13 cellular contexts compared by ENCODE assay signal in the genomic region with DNA sequence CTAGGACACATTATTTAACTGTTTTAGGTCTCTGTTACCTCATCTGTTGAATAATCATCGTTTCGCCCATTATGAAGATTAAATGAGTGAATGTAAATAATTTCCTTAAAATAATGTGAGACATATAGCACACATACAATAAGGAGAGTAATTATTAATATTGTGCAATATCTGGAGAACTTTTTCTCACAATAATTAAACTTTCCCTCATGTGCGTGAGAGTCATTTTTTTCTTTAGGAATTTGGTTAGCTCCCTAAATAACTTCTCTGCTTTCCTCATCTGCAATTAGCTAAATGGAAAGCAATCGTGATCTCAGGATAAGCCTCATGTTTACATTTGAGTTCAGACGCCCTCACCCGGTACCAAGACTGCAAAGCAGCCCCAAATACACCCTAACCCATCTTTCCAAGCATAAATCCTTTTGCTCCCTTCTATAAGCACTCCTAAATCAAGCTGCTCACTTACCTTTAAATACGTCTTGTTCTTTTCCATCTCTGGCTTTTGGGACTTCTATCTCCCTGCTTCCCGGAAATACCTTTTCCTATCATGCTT.
DNase-seq lines count a peak whose midpoint lies in the region; TF ChIP-seq lines count a peak whose summit lies in the region.
"Had no signal": no experiment of that assay in that cellular context is flagged by ENCODE, and none has a peak within 500 bp of the region (broad histone marks: within the 10 kb centered on the region; RNA-seq: fewer than 3 reads in every experiment).

No MANE protein-coding gene starts in this region.

- no peak overlapping the region for H3K27ac Mint-ChIP-seq in neural progenitor cell
- no peak overlapping the region for H3K27ac Mint-ChIP-seq in activated CD4-positive, alpha-beta T cell treated with anti-CD3 and anti-CD28 coated beads, Interleukin-2, amount 10 ng/mL, durations not matched to agents 7 days and 5 days
- H3K27ac Mint-ChIP-seq in CD4-positive, alpha-beta memory T cell: no peak overlapping the region
- H3K27ac Mint-ChIP-seq: activated CD8-positive, alpha-beta T cell treated with anti-CD3 and anti-CD28 coated beads, Interleukin-2, amount 10 ng/mL, durations not matched to agents 7 days and 5 days had no signal

- no TSS peak for BruUV-seq in mammary epithelial cell (replicated peaks; lab: Mats Ljungman, UMichigan)

- H3K36me3 Mint-ChIP-seq in neural progenitor cell: no peaks in the 10 kb centered on the region
- no peaks in the 10 kb centered on the region for H3K36me3 Mint-ChIP-seq in activated CD4-positive, alpha-beta T cell treated with anti-CD3 and anti-CD28 coated beads, Interleukin-2, amount 10 ng/mL, durations not matched to agents 7 days and 5 days (ENCODE audit: low read depth)
- no peaks in the 10 kb centered on the region for H3K36me3 Mint-ChIP-seq in CD4-positive, alpha-beta memory T cell

- peak overlapping the region; percentile 9 for H2AFZ ChIP-seq in mammary epithelial cell (ENCODE audit: low read depth, low read length)
- H2AFZ ChIP-seq in neural progenitor cell (replicated peaks): no peak overlapping the region

- no peak overlapping the region for H3K4me3 ChIP-seq in mammary epithelial cell (replicated peaks in 1 of 3; ENCODE audit: insufficient read depth in 1 of 3, low read depth in 2 of 3, low read length in 3 of 3)
- H3K4me3 ChIP-seq in neural progenitor cell: no peak overlapping the region
- no peak overlapping the region for H3K4me3 ChIP-seq in CD4-positive, alpha-beta memory T cell (ENCODE audit: low read length in 2 of 2)
- H3K4me3 ChIP-seq: Peyer's patch, tibial artery had no signal

- H3K9me3 ChIP-seq in mammary epithelial cell (replicated peaks; ENCODE audit: insufficient read depth, low read length) (no peaks in the 10 kb centered on the region), neural progenitor cell (ENCODE audit: low read depth) (no peaks in the 10 kb centered on the region)
- H3K9me3 ChIP-seq in CD4-positive, alpha-beta memory T cell (ENCODE audit: control insufficient read depth in 1 of 2, low read length in 2 of 2): no peaks in the 10 kb centered on the region
- H3K9me3 ChIP-seq: Caco-2, Peyer's patch, tibial artery had no signal

- H3K27ac ChIP-seq in mammary epithelial cell (ENCODE audit: insufficient read depth, low read depth, low read length) (no peak overlapping the region), neural progenitor cell (no peak overlapping the region)
- no peak overlapping the region for H3K27ac ChIP-seq in CD4-positive, alpha-beta memory T cell (ENCODE audit: low read depth, low read length)
- H3K27ac ChIP-seq: Peyer's patch, tibial artery had no signal

- no peak overlapping the region for H3K9ac ChIP-seq in mammary epithelial cell (ENCODE audit: insufficient read depth, low read length)
- H3K9ac ChIP-seq in neural progenitor cell: no peak overlapping the region

- CTCF ChIA-PET in mammary epithelial cell (lab: Charles Lee; ENCODE audit: low non-redundant PET): no interaction called here
- CTCF ChIA-PET in activated CD4-positive, alpha-beta T cell treated with anti-CD3 and anti-CD28 coated beads, Interleukin-2, amount 10 ng/mL, durations not matched to agents 7 days and 5 days (lab: Charles Lee): no interaction called here
- CTCF ChIA-PET in CD4-positive, alpha-beta memory T cell (lab: Charles Lee; ENCODE audit: partially characterized antibody): interaction anchor here (1.3 kb wide), 1 partner anchor 11 kb away, joined by 4 read pairs; no protein-coding TSS in a partner anchor

- H3K27me3 ChIP-seq in mammary epithelial cell (ENCODE audit: insufficient read depth, low read length): no peaks in the 10 kb centered on the region
- no peaks in the 10 kb centered on the region for H3K27me3 ChIP-seq in neural progenitor cell
- peaks cover 4% of the 10 kb centered on the region for H3K27me3 ChIP-seq in CD4-positive, alpha-beta memory T cell (ENCODE audit: insufficient read depth, low read length)
- H3K27me3 ChIP-seq: Peyer's patch, tibial artery had no signal

- H3K79me2 ChIP-seq in mammary epithelial cell (ENCODE audit: insufficient read depth, low read length): no peaks in the 10 kb centered on the region
- no peaks in the 10 kb centered on the region for H3K79me2 ChIP-seq in neural progenitor cell (ENCODE audit: low read depth)

- H3K27me3 Mint-ChIP-seq in neural progenitor cell (ENCODE audit: insufficient read depth, low read depth): no peaks in the 10 kb centered on the region
- H3K27me3 Mint-ChIP-seq in activated CD4-positive, alpha-beta T cell treated with anti-CD3 and anti-CD28 coated beads, Interleukin-2, amount 10 ng/mL, durations not matched to agents 7 days and 5 days: peaks cover 25% of the 10 kb centered on the region
- H3K27me3 Mint-ChIP-seq in CD4-positive, alpha-beta memory T cell: peaks cover 10 to 15% of the 10 kb centered on the region in 2 donors

- POLR2A ChIA-PET in activated CD4-positive, alpha-beta T cell treated with anti-CD3 and anti-CD28 coated beads, Interleukin-2, amount 10 ng/mL, durations not matched to agents 7 days and 5 days (lab: Charles Lee): no interaction called here
- POLR2A ChIA-PET in CD4-positive, alpha-beta memory T cell (lab: Charles Lee; ENCODE audit: partially characterized antibody): no interaction called here

- H3F3A ChIP-seq in neural progenitor cell (ENCODE audit: low read depth): no peaks in the 10 kb centered on the region

- intact Hi-C loops in mammary epithelial cell (cut with micrococcal nuclease): no loop called here
- intact Hi-C loops in CD4-positive, alpha-beta memory T cell (cut with micrococcal nuclease): no loop called here

- dilution Hi-C loops in mammary epithelial cell (cut with HindIII; ENCODE audit: low sequenced_read_pairs): no loop called here

- H3K4me2 ChIP-seq in mammary epithelial cell (ENCODE audit: insufficient read depth, low read depth, low read length): no peak overlapping the region
- no peak overlapping the region for H3K4me2 ChIP-seq in neural progenitor cell

- WGBS in mammary epithelial cell (ENCODE audit: low coverage, missing lambda C conversion rate): 83% methylated on average over 8 of the region's 8 CpGs

- no peaks in the 10 kb centered on the region for H3K36me3 ChIP-seq in mammary epithelial cell (ENCODE audit: insufficient read depth, low read length)
- no peaks in the 10 kb centered on the region for H3K36me3 ChIP-seq in neural progenitor cell
- H3K36me3 ChIP-seq in CD4-positive, alpha-beta memory T cell (ENCODE audit: insufficient read depth, low read length): no peaks in the 10 kb centered on the region
- H3K36me3 ChIP-seq: Peyer's patch, tibial artery had no signal

- no peaks in the 10 kb centered on the region for H3K4me1 Mint-ChIP-seq in neural progenitor cell
- no peaks in the 10 kb centered on the region for H3K4me1 Mint-ChIP-seq in activated CD4-positive, alpha-beta T cell treated with anti-CD3 and anti-CD28 coated beads, Interleukin-2, amount 10 ng/mL, durations not matched to agents 7 days and 5 days
- no peaks in the 10 kb centered on the region for H3K4me1 Mint-ChIP-seq in CD4-positive, alpha-beta memory T cell

- in situ Hi-C loops in mammary epithelial cell (cut with MboI; ENCODE audit: low sequenced_read_pairs in 2 of 2): no loop called here

- TF ChIP-seq CTCF in mammary epithelial cell (conservative IDR thresholded peaks at IDR 0.05 in 1 of 2, IDR thresholded peaks at IDR 0.05 in 1 of 2; ENCODE audit: extremely low read depth in 1 of 2, insufficient read depth in 1 of 2, low read depth in 1 of 2, low read length in 2 of 2) (peak; percentile 1 to 33), neural progenitor cell (IDR thresholded peaks at IDR 0.05) (peak; percentile 63)

- H4K20me1 ChIP-seq in mammary epithelial cell (ENCODE audit: insufficient read depth, low read length) (no peaks in the 10 kb centered on the region), neural progenitor cell (ENCODE audit: low read depth) (no peaks in the 10 kb centered on the region)

- H3K4me1 ChIP-seq in mammary epithelial cell (ENCODE audit: insufficient read depth, low read length): peaks cover 8% of the 10 kb centered on the region
- H3K4me1 ChIP-seq in neural progenitor cell: peaks cover 10% of the 10 kb centered on the region
- no peaks in the 10 kb centered on the region for H3K4me1 ChIP-seq in CD4-positive, alpha-beta memory T cell (ENCODE audit: insufficient read depth, low read length)
- H3K4me1 ChIP-seq: Caco-2, Peyer's patch, tibial artery had no signal

- DNase-seq in HCEC 1CT (peak; percentile 3), NCI-H748 treated with DMSO at 0.1 percent for 48 hours (lab: John Stamatoyannopoulos, UW) (peak; percentile 10), mammary epithelial cell (no peak), neural progenitor cell (ENCODE audit: low spot score) (peak; percentile 46), NCI-H1105 treated with DMSO at 0.1 percent for 48 hours (lab: John Stamatoyannopoulos, UW) (no peak)
- DNase-seq in activated CD4-positive, alpha-beta T cell treated with anti-CD3 and anti-CD28 coated beads, Interleukin-2, amount 10 ng/mL, durations not matched to agents 7 days and 5 days: no peak
- DNase-seq in CD4-positive, alpha-beta memory T cell: no peak
- DNase-seq: activated CD8-positive, alpha-beta T cell treated with anti-CD3 and anti-CD28 coated beads, Interleukin-2, amount 10 ng/mL, durations not matched to agents 7 days and 5 days; Caco-2; GOT3; NCI-H187; Peyer's patch; tibial artery had no signal

- H3K9me3 Mint-ChIP-seq in neural progenitor cell: no peaks in the 10 kb centered on the region
- H3K9me3 Mint-ChIP-seq in activated CD4-positive, alpha-beta T cell treated with anti-CD3 and anti-CD28 coated beads, Interleukin-2, amount 10 ng/mL, durations not matched to agents 7 days and 5 days: no peaks in the 10 kb centered on the region
- H3K9me3 Mint-ChIP-seq in CD4-positive, alpha-beta memory T cell: no peaks in the 10 kb centered on the region

- H3K4me3 Mint-ChIP-seq in neural progenitor cell: no peak overlapping the region
- H3K4me3 Mint-ChIP-seq in activated CD4-positive, alpha-beta T cell treated with anti-CD3 and anti-CD28 coated beads, Interleukin-2, amount 10 ng/mL, durations not matched to agents 7 days and 5 days: no peak overlapping the region
- H3K4me3 Mint-ChIP-seq in CD4-positive, alpha-beta memory T cell: no peak overlapping the region
- H3K4me3 Mint-ChIP-seq: activated CD8-positive, alpha-beta T cell treated with anti-CD3 and anti-CD28 coated beads, Interleukin-2, amount 10 ng/mL, durations not matched to agents 7 days and 5 days had no signal

Comparison
In these comparisons a context has a peak if more than half of its experiments do, and no peak if none do; other contexts are left out.
1. DNase-seq: peak in HCEC 1CT (single experiment), NCI-H748 treated with DMSO at 0.1 percent for 48 hours (single experiment) and neural progenitor cell (single experiment); none in mammary epithelial cell (single experiment), NCI-H1105 treated with DMSO at 0.1 percent for 48 hours (single experiment), activated CD4-positive, alpha-beta T cell treated with anti-CD3 and anti-CD28 coated beads, Interleukin-2, amount 10 ng/mL, durations not matched to agents 7 days and 5 days (single experiment) and CD4-positive, alpha-beta memory T cell (0 of 5).